Comparison of ENCODE assay signal across 17 cellular contexts in the genomic region with DNA sequence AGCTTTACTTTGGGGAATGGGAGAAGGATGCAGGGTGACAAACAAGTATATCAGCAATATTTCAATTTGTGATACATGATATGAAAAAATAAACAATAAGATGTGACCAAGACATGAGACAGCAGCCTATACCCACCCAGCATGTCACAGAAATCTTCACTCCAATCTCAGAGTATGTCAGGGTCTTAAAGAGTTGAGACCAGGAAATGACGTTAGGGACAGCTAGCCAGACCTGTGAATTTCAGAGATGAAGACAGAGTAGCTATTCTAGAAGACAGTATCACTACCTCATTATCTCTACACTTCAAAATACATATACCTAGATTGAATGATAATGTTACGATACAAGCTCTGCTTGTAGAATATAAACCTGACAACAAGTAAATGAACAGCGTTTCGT.
"Had no signal": no experiment of that assay in that cellular context is flagged by ENCODE, and none has a peak within 500 bp of the region (broad histone marks: within the 10 kb centered on the region; RNA-seq: fewer than 3 reads in every experiment).

No MANE protein-coding gene starts in this region.

- H3K27me3 ChIP-seq: breast epithelium, colonic mucosa, sigmoid colon had no signal

- H3K36me3 Mint-ChIP-seq: mesothelial cell of epicardium, WTC11 had no signal

- H3K4me1 ChIP-seq: breast epithelium, colonic mucosa, sigmoid colon had no signal

- H3K4me3 Mint-ChIP-seq: mesothelial cell of epicardium; naive thymus-derived CD8-positive, alpha-beta T cell; WTC11 had no signal

- H3K27ac Mint-ChIP-seq: activated naive CD4-positive, alpha-beta T cell treated with anti-CD3 and anti-CD28 coated beads, Interleukin-2, amount 50 U/mL, for 72 hours; mesothelial cell of epicardium; progenitor cell of endocrine pancreas; WTC11 had no signal

- DNase-seq: activated gamma-delta T cell treated with Interleukin-2 at 50 U/mL for 16 hours; activated T-cell treated with anti-CD3 and anti-CD28 coated beads for 4 hours; colonic mucosa; kidney glomerular epithelial cell; left ventricle myocardium inferior; naive thymus-derived CD8-positive, alpha-beta T cell; retina; sigmoid colon; stimulated activated CD4-positive, alpha-beta T cell treated with anti-CD3 and anti-CD28 coated beads, Interleukin-15, amount 100 ng/mL, for 24 hours; stimulated activated naive CD4-positive, alpha-beta T cell; T-helper 9 cell had no signal

- H3K36me3 ChIP-seq: breast epithelium, colonic mucosa, left ventricle myocardium inferior, sigmoid colon had no signal

- H3K4me3 ChIP-seq: breast epithelium, colonic mucosa, left ventricle myocardium inferior, sigmoid colon, smooth muscle cell had no signal

- H3K9me3 Mint-ChIP-seq: mesothelial cell of epicardium, WTC11 had no signal

- H3K27me3 Mint-ChIP-seq: naive thymus-derived CD8-positive, alpha-beta T cell had no signal

- H3K27ac ChIP-seq: breast epithelium, colonic mucosa, left ventricle myocardium inferior, sigmoid colon had no signal

- ATAC-seq: activated naive CD4-positive, alpha-beta T cell treated with anti-CD3 and anti-CD28 coated beads, Interleukin-2, amount 50 U/mL, for 72 hours; WTC11 had no signal

- H3K9me3 ChIP-seq: breast epithelium, colonic mucosa, left ventricle myocardium inferior, sigmoid colon had no signal
